8 cellular contexts compared by ENCODE assay signal in the genomic region with DNA sequence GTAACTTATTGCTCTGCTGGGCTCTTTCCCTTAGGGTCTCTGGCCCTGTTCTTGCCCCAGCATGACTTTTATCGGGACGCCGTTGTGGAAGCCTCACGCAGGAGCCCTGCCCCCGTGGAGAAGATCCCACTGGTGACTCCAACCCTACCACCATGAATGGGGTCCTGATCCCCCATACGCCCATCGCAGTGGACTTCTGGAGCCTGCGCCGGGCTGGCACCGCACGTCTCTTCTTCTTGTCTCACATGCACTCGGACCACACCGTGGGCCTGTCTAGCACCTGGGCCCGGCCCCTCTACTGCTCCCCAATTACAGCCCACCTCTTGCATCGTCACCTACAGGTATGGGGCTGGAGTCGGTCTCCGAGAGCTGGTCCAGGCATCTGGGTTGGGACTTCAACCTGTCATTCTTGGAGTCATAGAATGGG. TPM values are rescaled to one million over a fixed set of nuclear protein-coding genes. Genes with fewer than 3 reads are reported as not detected.
DNase-seq lines count a peak whose midpoint lies in the region; ATAC-seq and TF ChIP-seq lines count a peak whose summit lies in the region.

No MANE protein-coding gene starts in this region.

- H3K36me3 Mint-ChIP-seq in activated CD4-positive, alpha-beta memory T cell treated with anti-CD3 and anti-CD28 coated beads for 36 hours = peaks cover 30% of the 10 kb centered on the region
- H3K36me3 Mint-ChIP-seq in glutamatergic neuron (ENCODE audit: unreplicated experiment) = no peaks in the 10 kb centered on the region

- DNase-seq in AG04450 (ENCODE audit: low read depth, low spot score) (no peak), HT-29 (ENCODE audit: low spot score) (peak; percentile 44), glutamatergic neuron (peak; percentile 22), sciatic nerve (ENCODE audit: low spot score) (no peak), ecto neural progenitor cell (ENCODE audit: low spot score) (no peak), inferior parietal cortex (ENCODE audit: extremely low spot score) (no peak)
- DNase-seq in activated CD4-positive, alpha-beta memory T cell treated with anti-CD3 and anti-CD28 coated beads for 36 hours = peak; percentile 42

- CTCF ChIA-PET in AG04450 (lab: Charles Lee) = interaction anchor here (0.6 to 3.7 kb wide), 6 partner anchors 12 to 764 kb away, joined by 3 to 27 read pairs (median 4); a partner anchor contains a TSS
- CTCF ChIA-PET in activated CD4-positive, alpha-beta memory T cell treated with anti-CD3 and anti-CD28 coated beads for 36 hours (lab: Charles Lee) = interaction anchor here (0.5 to 5.5 kb wide), 9 partner anchors 10 to 147 kb away, joined by 3 to 56 read pairs (median 7); a partner anchor contains a TSS

- TF ChIP-seq CTCF in AG04450 (IDR thresholded peaks at IDR 0.05; ENCODE audit: low read depth, low read length) (no peak), glutamatergic neuron (IDR thresholded peaks at IDR 0.05; ENCODE audit: partially characterized antibody, unreplicated experiment) (no peak)

- no peaks in the 10 kb centered on the region for H3K27me3 Mint-ChIP-seq in activated CD4-positive, alpha-beta memory T cell treated with anti-CD3 and anti-CD28 coated beads for 36 hours
- H3K27me3 Mint-ChIP-seq in glutamatergic neuron (ENCODE audit: unreplicated experiment) = peaks cover 4% of the 10 kb centered on the region

- peaks cover 37% of the 10 kb centered on the region for H3K4me1 Mint-ChIP-seq in activated CD4-positive, alpha-beta memory T cell treated with anti-CD3 and anti-CD28 coated beads for 36 hours (ENCODE audit: low read depth)
- H3K4me1 Mint-ChIP-seq in glutamatergic neuron (ENCODE audit: low read depth, unreplicated experiment) = peaks cover 11% of the 10 kb centered on the region

- no peaks in the 10 kb centered on the region for H3K9me3 ChIP-seq in AG04450 (ENCODE audit: control insufficient read depth, insufficient read depth, low read length)

- ATAC-seq in GM18505 (IDR thresholded peaks at IDR 0.05; ENCODE audit: unreplicated experiment) = peak; percentile 3
- ATAC-seq in sciatic nerve = peak; percentile 0

- intact Hi-C loops in activated CD4-positive, alpha-beta memory T cell treated with anti-CD3 and anti-CD28 coated beads for 36 hours (cut with micrococcal nuclease) = loop anchor here (1.0 kb wide), 1 partner anchor 24 kb away; a partner anchor contains a TSS
- intact Hi-C loops in sciatic nerve (cut with DNase I) = loop anchor here (5.0 kb wide), 1 partner anchor 1098 kb away; no protein-coding TSS in a partner anchor

- peak overlapping the region; percentile 94 for H3K4me3 Mint-ChIP-seq in activated CD4-positive, alpha-beta memory T cell treated with anti-CD3 and anti-CD28 coated beads for 36 hours
- H3K4me3 Mint-ChIP-seq in glutamatergic neuron (ENCODE audit: unreplicated experiment) = peak overlapping the region; percentile 91

- no peak for TF ChIP-seq POLR2A in GM18505 (IDR thresholded peaks at IDR 0.05; ENCODE audit: borderline replicate concordance, extremely low read depth, insufficient read depth, insufficient read length)

- no peak overlapping the region for H3K27ac ChIP-seq in AG04450 (ENCODE audit: low read depth, low read length)

- POLR2A ChIA-PET in AG04450 (lab: Yijun Ruan, JAX) = interaction anchor here (1.3 to 3.9 kb wide), 3 partner anchors 8 to 93 kb away, joined by 4 to 54 read pairs (median 8); a partner anchor contains a TSS
- POLR2A ChIA-PET in activated CD4-positive, alpha-beta memory T cell treated with anti-CD3 and anti-CD28 coated beads for 36 hours (lab: Charles Lee) = interaction anchor here (0.5 to 5.2 kb wide), 3 partner anchors 19 to 41 kb away, joined by 3 to 137 read pairs (median 4); a partner anchor contains a TSS

- no peaks in the 10 kb centered on the region for H3K27me3 ChIP-seq in AG04450 (ENCODE audit: control insufficient read depth, insufficient read depth, low read length)

- peak overlapping the region; percentile 85 for H3K4me3 ChIP-seq in AG04450 (ENCODE audit: low read depth, low read length)

- no peaks in the 10 kb centered on the region for H3K9me3 Mint-ChIP-seq in activated CD4-positive, alpha-beta memory T cell treated with anti-CD3 and anti-CD28 coated beads for 36 hours
- H3K9me3 Mint-ChIP-seq in glutamatergic neuron (ENCODE audit: unreplicated experiment) = peaks cover 12% of the 10 kb centered on the region

- H3K27ac Mint-ChIP-seq in activated CD4-positive, alpha-beta memory T cell treated with anti-CD3 and anti-CD28 coated beads for 36 hours = peak overlapping the region; percentile 96
- H3K27ac Mint-ChIP-seq in glutamatergic neuron (ENCODE audit: unreplicated experiment) = peak overlapping the region; percentile 69

RNA-seq across cellular contexts. Expression of a gene that starts 0.3 kb away (rescaled TPM):
- polyA plus RNA-seq in AG04450 (2011; rRNA removed) = 2.7 and 3.2 TPM in 2 replicates
- 3.2 and 4.7 TPM in 2 replicates for polyA minus RNA-seq in AG04450 (2011; rRNA and poly(A)+ RNA removed)
- total RNA-seq in HT-29 (2014; rRNA removed; shearing (Covaris generic)) = 6.2 and 7.3 TPM in 2 replicates
- 10 to 100 TPM; 19.4 to 19.6 TPM for total RNA-seq in activated CD4-positive, alpha-beta memory T cell treated with anti-CD3 and anti-CD28 coated beads for 36 hours
- total RNA-seq in glutamatergic neuron (ENCODE audit: unreplicated experiment) (6.1 TPM), sciatic nerve (5.3 TPM)

RNA-seq across cellular contexts. Expression of a gene that starts 0.8 kb away (rescaled TPM):
- polyA plus RNA-seq in AG04450 (2011; rRNA removed) = 13.6 and 16.5 TPM in 2 replicates
- polyA minus RNA-seq in AG04450 (2011; rRNA and poly(A)+ RNA removed) = 17.0 and 17.1 TPM in 2 replicates
- total RNA-seq in HT-29 (2014; rRNA removed; shearing (Covaris generic)) = 6.7 and 12.5 TPM in 2 replicates
- total RNA-seq in activated CD4-positive, alpha-beta memory T cell treated with anti-CD3 and anti-CD28 coated beads for 36 hours = 10 to 100 TPM; 41.4 to 42.2 TPM
- total RNA-seq in glutamatergic neuron (ENCODE audit: unreplicated experiment) = 31.1 TPM
- total RNA-seq in sciatic nerve = 21.2 TPM

RNA-seq across cellular contexts. Expression of a gene that starts 18.1 kb away (rescaled TPM):
- polyA plus RNA-seq in AG04450 (2011; rRNA removed) = 0.11 and 0.12 TPM in 2 replicates
- 0.04 and 0.05 TPM in 2 replicates for polyA minus RNA-seq in AG04450 (2011; rRNA and poly(A)+ RNA removed)
- total RNA-seq in HT-29 (2014; rRNA removed; shearing (Covaris generic)) = 18.2 and 23.4 TPM in 2 replicates
- under 1 TPM; 0.22 to 0.93 TPM for total RNA-seq in activated CD4-positive, alpha-beta memory T cell treated with anti-CD3 and anti-CD28 coated beads for 36 hours
- total RNA-seq in glutamatergic neuron (ENCODE audit: unreplicated experiment) = 1.8 TPM
- 0.85 TPM for total RNA-seq in sciatic nerve

RNA-seq across cellular contexts. Expression of a gene that starts 23.7 kb away (rescaled TPM):
- 28.4 and 31.3 TPM in 2 replicates for polyA plus RNA-seq in AG04450 (2011; rRNA removed)
- 119 and 124 TPM in 2 replicates for polyA minus RNA-seq in AG04450 (2011; rRNA and poly(A)+ RNA removed)
- total RNA-seq in HT-29 (2014; rRNA removed; shearing (Covaris generic)) = 18.9 and 19.4 TPM in 2 replicates
- total RNA-seq in activated CD4-positive, alpha-beta memory T cell treated with anti-CD3 and anti-CD28 coated beads for 36 hours = 10 to 100 TPM; 55.3 to 55.7 TPM
- total RNA-seq in glutamatergic neuron (ENCODE audit: unreplicated experiment) (41.0 TPM), sciatic nerve (91.2 TPM)

RNA-seq across cellular contexts. Expression of a gene that starts 33.9 kb away (rescaled TPM):
- polyA plus RNA-seq in AG04450 (2011; rRNA removed) = 0.17 and 0.21 TPM in 2 replicates
- polyA minus RNA-seq in AG04450 (2011; rRNA and poly(A)+ RNA removed) = 0.26 TPM in 1 of 2 replicates, not detected in the other
- 0.05 TPM in 1 of 2 replicates, not detected in the other for total RNA-seq in HT-29 (2014; rRNA removed; shearing (Covaris generic))
- 10 to 100 TPM; 45.2 to 45.7 TPM for total RNA-seq in activated CD4-positive, alpha-beta memory T cell treated with anti-CD3 and anti-CD28 coated beads for 36 hours
- not detected for total RNA-seq in glutamatergic neuron (ENCODE audit: unreplicated experiment)
- total RNA-seq in sciatic nerve = 4.1 TPM

Comparison
In these comparisons a context has a peak if more than half of its experiments do, and no peak if none do; other contexts are left out.
1. DNase-seq: peak in HT-29 (single experiment), activated CD4-positive, alpha-beta memory T cell treated with anti-CD3 and anti-CD28 coated beads for 36 hours (single experiment) and glutamatergic neuron (single experiment); none in AG04450 (single experiment), sciatic nerve (single experiment), ecto neural progenitor cell (single experiment) and inferior parietal cortex (single experiment).